ENCODE assay signal across 8 cellular contexts in the genomic region with DNA sequence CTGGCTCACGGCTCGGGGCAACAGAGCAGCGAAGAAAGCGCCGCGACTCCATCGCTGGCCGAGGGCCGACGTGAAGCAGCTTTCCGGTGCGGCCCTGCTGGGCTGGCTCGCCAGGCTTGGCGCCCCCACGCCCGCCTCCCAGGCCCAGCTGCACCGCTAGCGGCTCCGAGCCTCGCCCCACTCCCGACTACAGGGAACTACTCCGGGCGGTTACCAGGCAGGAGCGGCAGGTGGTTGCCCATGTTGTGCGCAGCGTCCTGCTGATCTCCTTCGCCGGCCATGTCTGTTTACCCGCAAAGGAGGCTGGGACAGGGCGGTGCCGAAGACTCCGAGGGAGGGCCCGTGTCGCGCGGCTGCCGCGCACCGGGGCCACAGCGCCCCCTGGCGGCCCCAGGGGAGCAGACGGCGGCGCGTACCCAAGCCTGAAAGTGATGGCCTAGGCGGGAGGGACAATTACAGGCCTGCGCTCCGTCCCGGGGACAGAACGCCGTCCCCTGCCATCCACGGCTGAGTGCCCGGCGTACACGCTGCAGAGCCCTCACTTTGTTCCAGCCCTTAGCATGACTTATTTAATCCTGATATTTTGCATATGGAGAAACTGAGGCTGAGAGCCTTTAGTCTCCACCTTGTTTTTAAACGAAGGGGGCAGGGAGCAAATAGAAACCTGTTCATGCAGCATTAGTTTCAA. TPM values are rescaled to one million over a fixed set of nuclear protein-coding genes. Genes with fewer than 3 reads are reported as not detected.
A peak's percentile ranks its signal among the peaks of the same experiment; 100 is the strongest.
DNase-seq lines count a peak whose midpoint lies in the region; ATAC-seq and TF ChIP-seq lines count a peak whose summit lies in the region.

A gene (minus strand): TSS at position 285 of the 688 bp plus-strand sequence. CDS start 4 bp downstream, at position 281.

- peak; percentile 98 for ATAC-seq in GM19452 (IDR thresholded peaks at IDR 0.05; ENCODE audit: unreplicated experiment)
- peak; percentile 94 for ATAC-seq in HG03575 (IDR thresholded peaks at IDR 0.05; ENCODE audit: extremely low read depth, insufficient number of reproducible peaks, low FRiP score, unreplicated experiment)

- H3K27ac Mint-ChIP-seq in endodermal cell: peak within 1 kb of the TSS; percentile 67

- DNase-seq in COLO829 (ENCODE audit: low spot score) (peak; percentile 79), NT2/D1 (ENCODE audit: low read depth, low spot score) (peak; percentile 77), endodermal cell (peak; percentile 96)
- peak; percentile 64 for DNase-seq in activated CD8-positive, alpha-beta memory T cell treated with anti-CD3 and anti-CD28 coated beads, Interleukin-2, amount 50 U/mL, for 1 hour (ENCODE audit: extremely low read depth)
- peak; percentile 72 to 76 for DNase-seq in stimulated activated CD8-positive, alpha-beta memory T cell treated with anti-CD3 and anti-CD28 coated beads, Interleukin-15, amount 100 ng/mL, for 4 hours (ENCODE audit: low read depth in 2 of 2)

- H3K9me3 Mint-ChIP-seq in endodermal cell: no peaks in the 10 kb centered on the region

- H3K4me1 ChIP-seq in NT2/D1 (ENCODE audit: insufficient read depth, insufficient read length) (no peaks in the 10 kb centered on the region), endodermal cell (ENCODE audit: control insufficient read depth, insufficient read depth, low read length) (no peaks in the 10 kb centered on the region), mesodermal cell (ENCODE audit: control insufficient read depth, insufficient read depth, low read length, poor library complexity, severe bottlenecking) (peaks cover 15% of the 10 kb centered on the region)

- peak within 1 kb of the TSS; percentile 77 for H3K4me3 Mint-ChIP-seq in endodermal cell

- H3K36me3 ChIP-seq in NT2/D1 (ENCODE audit: insufficient read depth, insufficient read length, low read length) (peaks cover 19% of the 10 kb centered on the region), endodermal cell (ENCODE audit: control insufficient read depth, insufficient read depth, low read length) (no peaks in the 10 kb centered on the region), mesodermal cell (ENCODE audit: control insufficient read depth, insufficient read depth, low read length) (peaks cover 14% of the 10 kb centered on the region)

- H3K4me1 Mint-ChIP-seq in endodermal cell: peaks cover 8% of the 10 kb centered on the region

- H3K27ac ChIP-seq in endodermal cell (ENCODE audit: low read depth, low read length) (no peak within 1 kb of the TSS), mesodermal cell (ENCODE audit: low read depth, low read length, severe bottlenecking) (peak within 1 kb of the TSS; percentile 73)

- 0 to 3% methylated on average over 12 to 56 of the region's 56 CpGs for WGBS in endodermal cell (ENCODE audit: insufficient coverage in 1 of 2, insufficient read length in 1 of 2), 2 experiments
- WGBS in mesodermal cell (ENCODE audit: insufficient coverage in 2 of 2), 2 experiments: 1 to 3% methylated on average over 46 to 52 of the region's 56 CpGs

- H3K27me3 Mint-ChIP-seq in endodermal cell (ENCODE audit: insufficient read depth): peaks cover 43% of the 10 kb centered on the region

- H3K9me3 ChIP-seq in NT2/D1 (ENCODE audit: insufficient read depth, low read length): no peaks in the 10 kb centered on the region
- H3K9me3 ChIP-seq in endodermal cell (ENCODE audit: control insufficient read depth, low read length): no peaks in the 10 kb centered on the region
- no peaks in the 10 kb centered on the region for H3K9me3 ChIP-seq in mesodermal cell (ENCODE audit: control insufficient read depth, low read length)

- TF ChIP-seq CTCF in endodermal cell (conservative IDR thresholded peaks at IDR 0.05): peak; percentile 98

- H3K36me3 Mint-ChIP-seq in endodermal cell (ENCODE audit: low read depth): peaks cover 13% of the 10 kb centered on the region

- H3K9ac ChIP-seq in NT2/D1 (ENCODE audit: insufficient read length, low read depth) (peak within 1 kb of the TSS; percentile 99), endodermal cell (ENCODE audit: extremely low read depth, low read length, poor library complexity, severe bottlenecking) (peak within 1 kb of the TSS; percentile 62)

- H3K4me3 ChIP-seq in NT2/D1 (ENCODE audit: insufficient read length, low read depth) (peak within 1 kb of the TSS; percentile 98), endodermal cell (ENCODE audit: low read length) (peak within 1 kb of the TSS; percentile 89), mesodermal cell (ENCODE audit: extremely low read depth, insufficient read depth, low read length, poor library complexity, severe bottlenecking) (peak within 1 kb of the TSS; percentile 94)

- H3K27me3 ChIP-seq in NT2/D1 (ENCODE audit: insufficient read depth, insufficient read length) (peaks cover 7% of the 10 kb centered on the region), endodermal cell (ENCODE audit: control insufficient read depth, insufficient read depth, low read length, poor library complexity, severe bottlenecking) (peaks cover 43% of the 10 kb centered on the region)

RNA-seq across cellular contexts. Expression of the gene that starts here (rescaled TPM):
- 10 to 100 TPM; 35.3 to 36.8 TPM for total RNA-seq in endodermal cell
- polyA plus RNA-seq in endodermal cell (2013, experiment 1 of 2): 47.5 TPM
- polyA plus RNA-seq in endodermal cell (2013, experiment 2 of 2): 43.9 TPM
- 60.7 TPM for polyA plus RNA-seq in mesodermal cell (2013, experiment 1 of 2)
- polyA plus RNA-seq in mesodermal cell (2013, experiment 2 of 2): 61.0 TPM
